Comparison of ENCODE assay signal across 1 cellular context in genomic region chr5:74179183-74179582, GRCh38.
A peak's percentile ranks its signal among the peaks of the same experiment; 100 is the strongest.
TF ChIP-seq lines count a peak whose summit lies in the region.

No MANE protein-coding gene starts in this region.

TF ChIP-seq in HEK293, 187 proteins besides CTCF, POLR2A, EP300 and RAD21 (continued from another document):
- TF ChIP-seq TSHZ1 (tag by site-specific recombination; IDR thresholded peaks at IDR 0.05; ENCODE audit: borderline replicate concordance) (no peak), ZNF843 (tag by site-specific recombination; IDR thresholded peaks at IDR 0.05) (peak; percentile 65; the same call in 1 of the 2 replicates), ZNF549 (tag by site-specific recombination; IDR thresholded peaks at IDR 0.05) (no peak), ZNF138 (tag by site-specific recombination; IDR thresholded peaks at IDR 0.05; ENCODE audit: borderline replicate concordance) (no peak), ZNF169 (tag by site-specific recombination; IDR thresholded peaks at IDR 0.05) (no peak), REPIN1 (tag by site-specific recombination; IDR thresholded peaks at IDR 0.05; ENCODE audit: low read depth) (no peak), ZNF501 (tag by site-specific recombination; IDR thresholded peaks at IDR 0.05) (no peak), ZNF600 (tag by site-specific recombination; IDR thresholded peaks at IDR 0.05) (peak; percentile 79; the same call in 1 of the 2 replicates), ZNF610 (tag by site-specific recombination; IDR thresholded peaks at IDR 0.05; ENCODE audit: borderline replicate concordance) (no peak), ZXDB (tag by site-specific recombination; IDR thresholded peaks at IDR 0.05) (0 out of 2 replicates have a peak, but pooled peaks have one; percentile 54), PRDM10 (tag by site-specific recombination; IDR thresholded peaks at IDR 0.05) (peak; percentile 51; the same call in 1 of the 2 replicates), ZNF701 (tag by site-specific recombination; IDR thresholded peaks at IDR 0.05) (no peak), ZNF571 (tag by site-specific recombination; IDR thresholded peaks at IDR 0.05) (no peak), SP7 (tag by site-specific recombination; IDR thresholded peaks at IDR 0.05) (peak; percentile 65), ZNF76 (tag by site-specific recombination; IDR thresholded peaks at IDR 0.05; ENCODE audit: borderline replicate concordance, low read depth) (no peak), OSR2 (tag by site-specific recombination; IDR thresholded peaks at IDR 0.05) (no peak), ZSCAN16 (tag by site-specific recombination; IDR thresholded peaks at IDR 0.05) (no peak), OVOL3 (tag by site-specific recombination; IDR thresholded peaks at IDR 0.05) (no peak), TCF7L2 (IDR thresholded peaks at IDR 0.05; ENCODE audit: borderline replicate concordance, low read depth, low read length) (no peak)
- TF ChIP-seq, protein P1, sequence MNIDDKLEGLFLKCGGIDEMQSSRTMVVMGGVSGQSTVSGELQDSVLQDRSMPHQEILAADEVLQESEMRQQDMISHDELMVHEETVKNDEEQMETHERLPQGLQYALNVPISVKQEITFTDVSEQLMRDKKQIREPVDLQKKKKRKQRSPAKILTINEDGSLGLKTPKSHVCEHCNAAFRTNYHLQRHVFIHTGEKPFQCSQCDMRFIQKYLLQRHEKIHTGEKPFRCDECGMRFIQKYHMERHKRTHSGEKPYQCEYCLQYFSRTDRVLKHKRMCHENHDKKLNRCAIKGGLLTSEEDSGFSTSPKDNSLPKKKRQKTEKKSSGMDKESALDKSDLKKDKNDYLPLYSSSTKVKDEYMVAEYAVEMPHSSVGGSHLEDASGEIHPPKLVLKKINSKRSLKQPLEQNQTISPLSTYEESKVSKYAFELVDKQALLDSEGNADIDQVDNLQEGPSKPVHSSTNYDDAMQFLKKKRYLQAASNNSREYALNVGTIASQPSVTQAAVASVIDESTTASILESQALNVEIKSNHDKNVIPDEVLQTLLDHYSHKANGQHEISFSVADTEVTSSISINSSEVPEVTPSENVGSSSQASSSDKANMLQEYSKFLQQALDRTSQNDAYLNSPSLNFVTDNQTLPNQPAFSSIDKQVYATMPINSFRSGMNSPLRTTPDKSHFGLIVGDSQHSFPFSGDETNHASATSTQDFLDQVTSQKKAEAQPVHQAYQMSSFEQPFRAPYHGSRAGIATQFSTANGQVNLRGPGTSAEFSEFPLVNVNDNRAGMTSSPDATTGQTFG (tag by site-specific recombination; IDR thresholded peaks at IDR 0.05; ENCODE audit: borderline replicate concordance) = no peak
